ENCODE assay signal across 24 cellular contexts in the genomic region with DNA sequence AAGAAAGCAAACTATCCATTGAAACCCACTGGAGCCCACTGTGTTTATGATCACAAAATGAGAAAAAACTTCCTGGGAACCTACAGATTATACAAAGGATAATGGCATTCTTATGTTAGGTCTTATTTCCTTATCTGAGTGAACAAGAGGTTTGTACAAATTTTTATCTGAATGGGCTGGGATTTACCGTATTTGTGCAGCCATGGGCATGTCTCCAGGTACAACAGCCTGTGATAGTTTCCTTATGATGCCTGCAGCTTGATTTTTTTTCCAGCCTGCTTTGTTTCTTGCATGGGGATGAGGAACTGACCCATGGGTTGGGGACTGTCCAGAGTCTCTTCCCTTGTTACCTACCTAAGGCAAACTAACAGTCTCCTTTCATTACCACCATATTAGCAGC.
"Had no signal": no experiment of that assay in that cellular context is flagged by ENCODE, and none has a peak within 500 bp of the region (broad histone marks: within the 10 kb centered on the region; RNA-seq: fewer than 3 reads in every experiment).

No MANE protein-coding gene starts in this region.

- H3K4me1 ChIP-seq: tibial artery, upper lobe of right lung had no signal

- H3K4me3 ChIP-seq: lung, mucosa of descending colon, ovary, skin epidermis, stomach, thoracic aorta, tibial artery, upper lobe of right lung had no signal

- ATAC-seq: left colon; mucosa of descending colon; naive thymus-derived CD4-positive, alpha-beta T cell; natural killer cell treated with Interleukin-12 subunit alpha and Interleukin-12 subunit beta and Interleukin-15 and Interleukin-18, amount 100 ng/mL, for 72 hours; sciatic nerve; stimulated activated naive B cell treated with anti-CD40 and anti-IgM and Interleukin-4, amounts not matched to agents 10 μg/mL and 1 μg/mL and 100 μg/mL, for 72 hours; stimulated activated naive CD8-positive, alpha-beta T cell treated with anti-CD3 and anti-CD28 coated beads, Interleukin-15, Interleukin-2, amounts not matched to agents 100 U/mL and 50 U/mL, for 24 hours had no signal

- H3K9me3 ChIP-seq: mucosa of descending colon, ovary, stomach, thoracic aorta, tibial artery, upper lobe of right lung had no signal

- H3K27ac ChIP-seq: ovary, skin epidermis, stomach, thoracic aorta, tibial artery, upper lobe of right lung had no signal

- H3K27me3 ChIP-seq: ovary, stomach, tibial artery, upper lobe of right lung had no signal

- DNase-seq: head of caudate nucleus; hippocampal formation; left colon; midbrain; mucosa of descending colon; naive thymus-derived CD4-positive, alpha-beta T cell; ovary; stimulated activated CD4-positive, alpha-beta T cell treated with anti-CD3 and anti-CD28 coated beads, Interleukin-12 subunit alpha, Interleukin-12 subunit beta, amount 100 ng/mL, for 4 hours; stimulated activated CD4-positive, alpha-beta T cell treated with anti-CD3 and anti-CD28 coated beads, Interleukin-15, amount 100 ng/mL, for 24 hours; stimulated activated CD4-positive, alpha-beta T cell treated with anti-CD3 and anti-CD28 coated beads, Interleukin-2, amount 100 ng/mL, for 24 hours; stimulated activated CD4-positive, alpha-beta T cell treated with anti-CD3 and anti-CD28 coated beads, Interleukin-4, amount 100 ng/mL, for 1 hour; stimulated activated naive B cell treated with anti-CD40 and anti-IgM and Interleukin-4, amounts not matched to agents 10 μg/mL and 1 μg/mL and 100 μg/mL, for 72 hours; stimulated activated naive CD8-positive, alpha-beta T cell treated with anti-CD3 and anti-CD28 coated beads, Interleukin-15, Interleukin-2, amounts not matched to agents 100 U/mL and 50 U/mL, for 24 hours; stomach; tibial artery; trophoblast cell; upper lobe of right lung had no signal

- H3K36me3 ChIP-seq: ovary, stomach, thoracic aorta, tibial artery, upper lobe of right lung had no signal

- FAIRE-seq: keratinocyte, urothelium cell line had no signal
